Comparison of ENCODE assay signal across 18 cellular contexts in the genomic region with DNA sequence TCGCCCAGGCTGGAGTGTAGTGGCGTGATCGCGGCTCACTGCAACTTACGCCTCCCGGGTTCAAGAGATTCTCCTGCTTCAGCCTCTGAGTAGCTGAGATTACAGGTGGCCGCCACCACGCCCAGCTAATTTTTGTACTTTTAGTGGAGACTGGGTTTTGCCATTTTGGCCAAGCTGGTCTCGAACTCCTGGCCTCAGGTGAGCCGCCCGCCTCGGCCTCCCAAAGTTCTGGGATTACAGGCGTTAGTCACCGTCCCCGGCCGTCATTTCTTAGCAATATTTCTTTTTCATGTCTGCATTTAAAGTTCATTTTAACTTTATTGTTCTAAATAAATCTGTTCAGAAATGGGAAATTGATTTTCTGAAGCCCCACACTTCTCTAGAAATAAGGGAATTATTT.
"Had no signal": no experiment of that assay in that cellular context is flagged by ENCODE, and none has a peak within 500 bp of the region (broad histone marks: within the 10 kb centered on the region; RNA-seq: fewer than 3 reads in every experiment).

No MANE protein-coding gene starts in this region.

- ATAC-seq: left colon; left lobe of liver; left lung; lower lobe of right lung; mucosa of descending colon; naive thymus-derived CD4-positive, alpha-beta T cell had no signal

- DNase-seq: hippocampal formation; hypothalamus; immature natural killer cell; islet precursor cell; kidney; kidney glomerular epithelial cell; left colon; left ventricle myocardium inferior; lower lobe of right lung; mammary epithelial cell; mesenchymal stem cell; mesendoderm; midbrain; mucosa of descending colon; naive B cell; naive thymus-derived CD4-positive, alpha-beta T cell had no signal
